Comparison of ENCODE assay signal across 28 cellular contexts in the genomic region with DNA sequence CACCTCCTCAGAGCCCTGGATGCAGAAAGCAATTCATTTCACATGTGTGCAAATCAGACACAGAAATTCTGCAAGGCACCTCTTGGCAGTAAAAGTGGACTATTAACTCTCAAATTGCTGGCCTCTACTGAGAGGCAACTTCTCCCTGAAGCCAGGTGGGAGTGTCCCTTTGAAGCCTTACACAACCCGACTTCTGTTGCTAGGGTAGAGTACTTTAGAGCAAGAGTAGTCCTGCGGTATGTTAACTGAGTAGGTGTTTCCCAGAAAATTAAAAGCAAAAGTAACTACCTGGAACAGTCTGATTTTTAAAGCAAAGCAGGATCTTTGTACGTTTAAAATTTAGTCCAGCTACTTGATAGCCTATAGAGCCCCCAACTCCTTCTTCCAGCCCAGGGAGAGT.
"Had no signal": no experiment of that assay in that cellular context is flagged by ENCODE, and none has a peak within 500 bp of the region (broad histone marks: within the 10 kb centered on the region; RNA-seq: fewer than 3 reads in every experiment).

No MANE protein-coding gene starts in this region.

- H3K27me3 ChIP-seq: brain microvascular endothelial cell, dorsolateral prefrontal cortex had no signal

- H3K27ac ChIP-seq: brain microvascular endothelial cell, coronary artery, dorsolateral prefrontal cortex, WERI-Rb-1 had no signal

- FAIRE-seq: astrocyte, bronchial epithelial cell, frontal cortex had no signal

- ATAC-seq: activated CD4-positive, CD25-positive, alpha-beta regulatory T cell treated with anti-CD3 and anti-CD28 coated beads, Interleukin-2, amount 50 U/mL, for 24 hours; activated CD8-positive, alpha-beta T cell treated with anti-CD3 and anti-CD28 coated beads for 36 hours; activated T-cell treated with anti-CD3 and anti-CD28 coated beads, Interleukin-2, amount 50 U/mL, for 4 hours; activated T-helper 17 cell treated with anti-CD3 and anti-CD28 coated beads, Interleukin-2, amount 50 U/mL, for 72 hours; esophagus mucosa had no signal

- H3K4me3 ChIP-seq: coronary artery, dorsolateral prefrontal cortex had no signal

- DNase-seq: activated B cell treated with CpG ODN at 0.5 μM for 24 hours; activated CD4-positive, alpha-beta T cell treated with anti-CD3 and anti-CD28 coated beads for 48 hours; activated CD4-positive, alpha-beta T cell treated with anti-CD3 and anti-CD28 coated beads, Interleukin-2, amount 50 U/mL, for 1 hour; activated CD4-positive, alpha-beta T cell treated with anti-CD3 and anti-CD28 coated beads, Interleukin-2, amount 50 U/mL, for 48 hours; activated CD8-positive, alpha-beta memory T cell treated with anti-CD3 and anti-CD28 coated beads for 24 hours; activated CD8-positive, alpha-beta T cell treated with anti-CD3 and anti-CD28 coated beads for 36 hours; activated effector memory CD4-positive, alpha-beta T cell treated with Interleukin-2 at 50 U/mL for 16 hours; activated gamma-delta T cell treated with Interleukin-2 at 50 U/mL for 16 hours; activated naive CD4-positive, alpha-beta T cell treated with anti-CD3 and anti-CD28 coated beads, Interleukin-2, amount 50 U/mL, for 16 hours; activated naive CD4-positive, alpha-beta T cell treated with Interleukin-2 at 50 U/mL for 16 hours; activated T-cell treated with anti-CD3 and anti-CD28 coated beads, Interleukin-2, amount 50 U/mL, for 4 hours; amniotic stem cell; anterior cingulate cortex; brain microvascular endothelial cell; dorsolateral prefrontal cortex; effector memory CD4-positive, alpha-beta T cell; endodermal cell; foreskin fibroblast; T-cell; T1000; WERI-Rb-1 had no signal

- H3K36me3 ChIP-seq: brain microvascular endothelial cell, WERI-Rb-1 had no signal
